ENCODE assay signal across 21 cellular contexts in the genomic region with DNA sequence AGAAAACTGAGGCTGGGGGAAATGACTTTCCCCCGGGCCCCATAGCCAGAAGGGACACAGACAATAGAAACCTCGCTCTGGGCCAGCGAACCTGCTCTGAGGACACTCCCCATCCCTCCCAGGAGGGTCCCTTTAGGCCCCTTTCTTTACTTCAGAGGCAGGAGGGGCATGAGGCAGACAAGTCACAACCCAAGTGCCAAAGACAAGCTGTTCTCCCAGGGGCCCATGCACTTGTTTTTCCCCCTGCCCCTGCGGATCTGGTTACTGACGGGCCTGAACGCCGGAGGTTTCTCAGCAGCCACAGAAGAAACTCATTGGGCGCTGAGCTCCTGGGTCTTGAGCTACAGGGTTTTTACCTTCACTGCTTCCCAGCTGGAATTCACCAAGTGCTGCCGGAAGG. TPM values are rescaled to one million over a fixed set of nuclear protein-coding genes. Genes with fewer than 3 reads are reported as not detected.
DNase-seq lines count a peak whose midpoint lies in the region; ATAC-seq, FAIRE-seq and TF ChIP-seq lines count a peak whose summit lies in the region.
"Had no signal": no experiment of that assay in that cellular context is flagged by ENCODE, and none has a peak within 500 bp of the region (broad histone marks: within the 10 kb centered on the region; RNA-seq: fewer than 3 reads in every experiment).

No MANE protein-coding gene starts in this region.

- no peak for DNase-seq in GM23338 (ENCODE audit: low spot score)
- DNase-seq in H1 (ENCODE audit: low read depth in 1 of 2, low spot score in 2 of 2), result no peak
- no peak for DNase-seq in psoas muscle
- DNase-seq in activated T-cell treated with anti-CD3 and anti-CD28 coated beads, Interleukin-2, amount 50 U/mL, for 24 hours, result no peak
- no peak for DNase-seq in NCI-H510A treated with DMSO at 0.1 percent for 48 hours (lab: John Stamatoyannopoulos, UW)
- DNase-seq in chondrocyte (ENCODE audit: low spot score), result no peak
- DNase-seq: CD4-positive, alpha-beta T cell; CD8-positive, alpha-beta memory T cell; DMS 273 treated with DMSO at 0.1 percent for 48 hours; DMS79; EL; GDM1; GOT3; H7 had no signal

- no peak overlapping the region for H2BK12ac ChIP-seq in H1 (ENCODE audit: low read depth, low read length)

- no peak for TF ChIP-seq POLR2A in H1 (IDR thresholded peaks at IDR 0.05; ENCODE audit: control extremely low read depth in 1 of 2, low read depth in 2 of 2, low read length in 2 of 2)

- H3K4me1 ChIP-seq in GM23338 (ENCODE audit: insufficient read depth) (no peaks in the 10 kb centered on the region), H1 (replicated peaks in 1 of 4; ENCODE audit: control insufficient read depth in 3 of 4, insufficient read depth in 4 of 4, low read length in 3 of 4) (no peaks in the 10 kb centered on the region; a peak in 1 of 7 replicates), psoas muscle (peaks cover 11% of the 10 kb centered on the region)

- no peak overlapping the region for H3K27ac Mint-ChIP-seq in GM23338
- no peak overlapping the region for H3K27ac Mint-ChIP-seq in activated T-cell treated with anti-CD3 and anti-CD28 coated beads, Interleukin-2, amount 50 U/mL, for 24 hours
- no peak overlapping the region for H3K27ac Mint-ChIP-seq in chondrocyte (ENCODE audit: unreplicated experiment)
- H3K27ac Mint-ChIP-seq: CD4-positive, alpha-beta T cell; CD8-positive, alpha-beta memory T cell had no signal

- H3K9me3 Mint-ChIP-seq in GM23338 (no peaks in the 10 kb centered on the region; the same call in 1 of the 3 replicates), chondrocyte (ENCODE audit: low read depth) (peaks cover 14% of the 10 kb centered on the region)
- peaks cover 10% of the 10 kb centered on the region for H3K9me3 Mint-ChIP-seq in activated T-cell treated with anti-CD3 and anti-CD28 coated beads, Interleukin-2, amount 50 U/mL, for 24 hours

- H3K23ac ChIP-seq in H1 (ENCODE audit: insufficient read length), result no peak overlapping the region

- POLR2A ChIA-PET in H1 (lab: Charles Lee; ENCODE audit: partially characterized antibody), result interaction anchor here (0.7 kb wide), 1 partner anchor 10 kb away, joined by 3 read pairs; the partner anchor contains the start of gene PGPEP1L

- peaks cover 0 to 5% of the 10 kb centered on the region in 2 experiments; a peak in 1 of 4 replicates for H3K9me3 ChIP-seq in H1 (ENCODE audit: insufficient read depth in 2 of 2, low read depth in 1 of 2, low read length in 1 of 2)
- no peaks in the 10 kb centered on the region for H3K9me3 ChIP-seq in psoas muscle

- H3K56ac ChIP-seq in H1 (replicated peaks; ENCODE audit: insufficient read length, low read depth, low read length), result no peak overlapping the region

- no peak overlapping the region for H2BK5ac ChIP-seq in H1 (ENCODE audit: low read depth, low read length)

- no peak overlapping the region for H2BK20ac ChIP-seq in H1 (ENCODE audit: low read length)

- no peak overlapping the region for H2BK15ac ChIP-seq in H1 (ENCODE audit: low read length)

- no peak overlapping the region for H2BK120ac ChIP-seq in H1 (replicated peaks; ENCODE audit: low read depth, low read length)

- CTCF ChIA-PET in H1 (lab: Charles Lee; ENCODE audit: partially characterized antibody), result interaction anchor here (0.9 to 3.3 kb wide), 7 partner anchors 9 to 257 kb away, joined by 3 to 11 read pairs (median 4); no protein-coding TSS in a partner anchor

- no peaks in the 10 kb centered on the region for H3K4me1 Mint-ChIP-seq in GM23338
- peaks cover 2% of the 10 kb centered on the region for H3K4me1 Mint-ChIP-seq in activated T-cell treated with anti-CD3 and anti-CD28 coated beads, Interleukin-2, amount 50 U/mL, for 24 hours (ENCODE audit: low read depth)
- H3K4me1 Mint-ChIP-seq in chondrocyte (ENCODE audit: low read depth), result no peaks in the 10 kb centered on the region
- H3K4me1 Mint-ChIP-seq: CD14-positive monocyte had no signal

- H3K79me2 ChIP-seq in GM23338 (replicated peaks; ENCODE audit: insufficient read depth) (no peaks in the 10 kb centered on the region), H1 (ENCODE audit: control insufficient read depth in 1 of 2, insufficient read depth in 2 of 2, low read length in 2 of 2) (no peaks in the 10 kb centered on the region)

- H3K4me2 ChIP-seq in GM23338, result no peak overlapping the region
- no peak overlapping the region for H3K4me2 ChIP-seq in H1 (ENCODE audit: insufficient read depth in 1 of 2, low read depth in 2 of 2, low read length in 2 of 2)

- no peak overlapping the region for H3K9ac ChIP-seq in H1 (replicated peaks in 1 of 4; ENCODE audit: extremely low read depth in 1 of 4, low read depth in 3 of 4, low read length in 3 of 4)

- H2AK5ac ChIP-seq in H1 (ENCODE audit: low read depth, low read length), result no peak overlapping the region

- no peak overlapping the region for H3K4me3 ChIP-seq in GM23338
- no peak overlapping the region for H3K4me3 ChIP-seq in H1 (ENCODE audit: extremely low read depth in 1 of 4, insufficient read depth in 2 of 4, low read depth in 3 of 4, low read length in 4 of 4)
- H3K4me3 ChIP-seq in psoas muscle, result peak overlapping the region; percentile 28
- H3K4me3 ChIP-seq: GM12878 had no signal

- H3K36me3 Mint-ChIP-seq in GM23338 (ENCODE audit: low read depth) (peaks cover 2% of the 10 kb centered on the region; the same call in 1 of the 3 replicates), chondrocyte (ENCODE audit: low read depth) (no peaks in the 10 kb centered on the region)
- no peaks in the 10 kb centered on the region for H3K36me3 Mint-ChIP-seq in activated T-cell treated with anti-CD3 and anti-CD28 coated beads, Interleukin-2, amount 50 U/mL, for 24 hours (ENCODE audit: low read depth)
- H3K36me3 Mint-ChIP-seq: CD14-positive monocyte had no signal

- no peak for TF ChIP-seq CTCF in GM23338 (conservative IDR thresholded peaks at IDR 0.05; ENCODE audit: low read depth in 2 of 2)
- no peak for TF ChIP-seq CTCF in H1 (IDR thresholded peaks at IDR 0.05; ENCODE audit: control extremely low read depth in 1 of 3, insufficient read depth in 1 of 3, low read depth in 1 of 3, low read length in 3 of 3)
- no peak for TF ChIP-seq CTCF in psoas muscle (IDR thresholded peaks at IDR 0.05)
- TF ChIP-seq CTCF in chondrocyte (IDR thresholded peaks at IDR 0.05), result no peak

- H3F3A ChIP-seq in GM23338 (replicated peaks; ENCODE audit: low read depth), result no peaks in the 10 kb centered on the region

- H3K23me2 ChIP-seq in H1 (ENCODE audit: low read depth, low read length), result no peaks in the 10 kb centered on the region; the same call in 1 of the 2 replicates

- no peak overlapping the region for H3K14ac ChIP-seq in H1 (ENCODE audit: insufficient read length)

- no peak overlapping the region for H3K18ac ChIP-seq in H1 (ENCODE audit: extremely low read depth, low read length)

- H3K4me3 Mint-ChIP-seq in GM23338 (no peak overlapping the region), chondrocyte (ENCODE audit: unreplicated experiment) (no peak overlapping the region)
- H3K4me3 Mint-ChIP-seq in activated T-cell treated with anti-CD3 and anti-CD28 coated beads, Interleukin-2, amount 50 U/mL, for 24 hours, result no peak overlapping the region
- H3K4me3 Mint-ChIP-seq: CD14-positive monocyte; CD4-positive, alpha-beta T cell; CD8-positive, alpha-beta memory T cell had no signal

- H3K27me3 ChIP-seq in GM23338 (ENCODE audit: insufficient read depth) (no peaks in the 10 kb centered on the region), H1 (replicated peaks in 1 of 4; ENCODE audit: control insufficient read depth in 3 of 4, extremely low read depth in 1 of 4, insufficient read depth in 3 of 4, low read length in 3 of 4) (no peaks in the 10 kb centered on the region), psoas muscle (ENCODE audit: insufficient read depth in 3 of 3, low read length in 2 of 3) (no peaks in the 10 kb centered on the region)

- no peak for TF ChIP-seq EP300 in H1 (IDR thresholded peaks at IDR 0.05; ENCODE audit: borderline replicate concordance in 1 of 2, low read depth in 2 of 2, low read length in 2 of 2)

- ATAC-seq in GM23338 (no peak), psoas muscle (peak in 3 of 4 donors; percentile 30 to 63 (median 33)), GM18858 (IDR thresholded peaks at IDR 0.05; ENCODE audit: unreplicated experiment) (no peak)
- ATAC-seq: GM12878, HCT116 had no signal

- no peaks in the 10 kb centered on the region for H3K9me2 ChIP-seq in GM23338 (ENCODE audit: insufficient read depth)

- no peak overlapping the region for H4K91ac ChIP-seq in H1 (replicated peaks; ENCODE audit: insufficient read length, low read length)

- H4K5ac ChIP-seq in H1 (ENCODE audit: insufficient read length, low read depth, low read length), result no peak overlapping the region

- no peak overlapping the region for H3K4ac ChIP-seq in H1 (replicated peaks; ENCODE audit: insufficient read length, low read depth, low read length)

- H3K36me3 ChIP-seq in GM23338 (ENCODE audit: insufficient read depth) (no peaks in the 10 kb centered on the region), H1 (ENCODE audit: control insufficient read depth in 2 of 4, insufficient read depth in 4 of 4, low read length in 3 of 4) (no peaks in the 10 kb centered on the region), psoas muscle (ENCODE audit: insufficient read depth in 1 of 2, low read depth in 1 of 2) (no peaks in the 10 kb centered on the region)

- intact Hi-C loops in psoas muscle (cut with DNase I), result loop anchor here in 1 of 2 donors (5.0 kb wide), 1 partner anchor 35 kb away; no protein-coding TSS in a partner anchor

- H2AFZ ChIP-seq in GM23338 (peak overlapping the region; percentile 76; the same call in 1 of the 2 replicates), H1 (ENCODE audit: low read length) (0 out of 2 replicates have a peak overlapping the region, but pooled peaks have one; percentile 49)

- no peak for FAIRE-seq in H1 (lab: Jason Lieb, UNC)
- FAIRE-seq: D721Med, GM12878 had no signal

- 84% methylated on average over 9 of the region's 9 CpGs; no CpG with 5 or more reads in 1 of the 2 experiments for WGBS in H1 (ENCODE audit: extremely low coverage in 1 of 2, insufficient coverage in 1 of 2, insufficient read length in 1 of 2, insufficient replicate concordance in 2 of 2, low coverage in 1 of 2, low lambda C conversion rate in 2 of 2, missing lambda C conversion rate in 1 of 2), 2 experiments
- WGBS in psoas muscle, 3 donors, result 50 to 66% (median 63%) methylated on average over 9 of the region's 9 CpGs

- H3K27me3 Mint-ChIP-seq in GM23338 (ENCODE audit: insufficient read depth, low read depth, poor library complexity) (peaks cover 2% of the 10 kb centered on the region), chondrocyte (ENCODE audit: low read depth) (no peaks in the 10 kb centered on the region)
- H3K27me3 Mint-ChIP-seq in activated T-cell treated with anti-CD3 and anti-CD28 coated beads, Interleukin-2, amount 50 U/mL, for 24 hours, result peaks cover 2% of the 10 kb centered on the region
- H3K27me3 Mint-ChIP-seq: CD4-positive, alpha-beta T cell had no signal

- H3K79me1 ChIP-seq in H1 (ENCODE audit: low read depth, low read length), result no peaks in the 10 kb centered on the region

- no peaks in the 10 kb centered on the region for H4K20me1 ChIP-seq in GM23338 (replicated peaks; ENCODE audit: insufficient read depth)
- no peaks in the 10 kb centered on the region for H4K20me1 ChIP-seq in H1 (replicated peaks in 1 of 2; ENCODE audit: control insufficient read depth in 1 of 2, insufficient read depth in 2 of 2, low read length in 2 of 2)

- TF ChIP-seq RAD21 in H1 (IDR thresholded peaks at IDR 0.05 in 1 of 2, conservative IDR thresholded peaks at IDR 0.05 in 1 of 2; ENCODE audit: low read depth in 2 of 2, low read length in 2 of 2), result no peak

- no peak overlapping the region; the same call in 1 of the 2 replicates for H4K8ac ChIP-seq in H1 (ENCODE audit: extremely low read depth, insufficient read depth, low read length)

- H3K27ac ChIP-seq in GM23338 (ENCODE audit: low read depth) (no peak overlapping the region), H1 (ENCODE audit: low read depth, low read length) (no peak overlapping the region), psoas muscle (peak overlapping the region; percentile 43)

RNA-seq across cellular contexts. Expression of gene PGPEP1L, which starts 9.8 kb away (rescaled TPM):
- total RNA-seq in GM23338 (2014; rRNA removed; shearing (Covaris generic)), result not detected in 2 replicates
- polyA plus RNA-seq in GM23338 (2016; fragmentation: Nextera tagmentation; extraction: Ambion mirVana) (not detected in 2 replicates), H1 (2011; rRNA removed) (0.14 and 0.17 TPM in 2 replicates), psoas muscle (10 to 100 TPM in 2 of 3 donors, 1 to 10 TPM in 1; 3.8 to 16.9 (median 12.4) TPM)
- 0.22 TPM in 1 of 2 replicates, not detected in the other for total RNA-seq in H1 (2021; fragmentation: NEBNext Ultra II Directional; extraction: Animal tissue kit (Norgen Biotek cat#: 25700))
- polyA plus RNA-seq in H1 (2011; cell fraction: cytosol; rRNA removed), result 0.10 TPM
- 0.37 TPM for polyA plus RNA-seq in H1 (2011; cell fraction: nucleus; rRNA removed)
- 0.18 TPM in 1 of 4 replicates, not detected in the others for polyA plus RNA-seq in H1 (2012, experiment 1 of 2)
- not detected for polyA plus RNA-seq in H1 (2012, experiment 2 of 2)
- polyA plus RNA-seq in H1 (2013, experiment 1 of 2), result not detected
- polyA plus RNA-seq in H1 (2013, experiment 2 of 2), result 0.04 TPM
- polyA minus RNA-seq in H1 (2011; rRNA and poly(A)+ RNA removed), result 0.38 TPM in 1 of 2 replicates, not detected in the other
- polyA minus RNA-seq in H1 (2011; cell fraction: cytosol; rRNA and poly(A)+ RNA removed), result not detected
- polyA minus RNA-seq in H1 (2011; cell fraction: nucleus; rRNA and poly(A)+ RNA removed), result not detected
- total RNA-seq in psoas muscle (1 to 10 TPM; 4.6 to 8.5 (median 6.7) TPM), chondrocyte (not detected in 3 replicates)
- total RNA-seq: A172; A673; CD4-positive, alpha-beta T cell; CD8-positive, alpha-beta memory T cell; GM12878; H7 had no signal
- polyA plus RNA-seq: CD14-positive monocyte; CD8-positive, alpha-beta memory T cell; GM12878 had no signal

Comparison
In these comparisons a context has a peak if more than half of its experiments do, and no peak if none do; other contexts are left out.
1. ATAC-seq: peak in psoas muscle (3 of 4); none in GM23338 (single experiment) and GM18858 (single experiment).